29 cellular contexts compared by ENCODE assay signal in the genomic region with DNA sequence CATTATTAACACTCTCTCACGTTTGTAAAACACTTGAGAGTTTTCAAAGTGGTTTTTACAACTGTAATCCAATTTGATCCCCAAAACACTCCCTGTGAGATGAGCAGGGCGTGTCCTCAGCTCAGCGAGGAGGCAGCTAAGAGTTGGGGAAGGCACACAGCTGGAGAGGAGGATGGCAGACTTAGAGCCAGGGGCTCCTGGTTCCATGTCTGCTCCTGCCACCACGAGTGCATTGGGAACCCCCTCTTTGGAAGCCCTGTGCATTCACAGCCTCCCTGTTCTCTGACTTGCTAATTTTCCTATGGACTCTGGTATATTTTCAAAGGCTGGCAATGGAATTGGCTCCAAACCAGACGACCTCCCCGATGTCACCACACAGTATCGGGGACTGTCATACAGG.
DNase-seq lines count a peak whose midpoint lies in the region; ATAC-seq, FAIRE-seq and TF ChIP-seq lines count a peak whose summit lies in the region.
"Had no signal": no experiment of that assay in that cellular context is flagged by ENCODE, and none has a peak within 500 bp of the region (broad histone marks: within the 10 kb centered on the region; RNA-seq: fewer than 3 reads in every experiment).

No MANE protein-coding gene starts in this region.

- TF ChIP-seq RAD21 in A549 (conservative IDR thresholded peaks at IDR 0.05 in 1 of 2, IDR thresholded peaks at IDR 0.05 in 1 of 2) (no peak), HCT116 (IDR thresholded peaks at IDR 0.05; ENCODE audit: low read depth) (no peak)

- no peak overlapping the region for H4K12ac ChIP-seq in trophoblast cell (ENCODE audit: low read depth, low read length)

- POLR2A ChIA-PET in A549 (lab: Yijun Ruan, JAX) (interaction anchor here (0.6 to 3.7 kb wide), 5 partner anchors 8 to 160 kb away, joined by 3 to 52 read pairs (median 5); a partner anchor contains a TSS), HCT116 (lab: Charles Lee) (no interaction called here)

- H3K9me3 Mint-ChIP-seq in brain, result no peaks in the 10 kb centered on the region
- H3K9me3 Mint-ChIP-seq: activated CD4-positive, alpha-beta T cell treated with anti-CD3 and anti-CD28 coated beads, Interleukin-2, amount 10 ng/mL, durations not matched to agents 7 days and 5 days; activated T-cell treated with anti-CD3 and anti-CD28 coated beads, Interleukin-2, amount 50 U/mL, for 4 hours; central memory CD8-positive, alpha-beta T cell; nephron progenitor cell; T-cell had no signal

- no peak for TF ChIP-seq POLR2A in A549 (IDR thresholded peaks at IDR 0.05; ENCODE audit: low read length)
- no peak for TF ChIP-seq POLR2A in HCT116 (IDR thresholded peaks at IDR 0.05; ENCODE audit: borderline replicate concordance, extremely low read depth, insufficient read depth, insufficient read length)
- TF ChIP-seq POLR2A in gastroesophageal sphincter (IDR thresholded peaks at IDR 0.05), result no peak

- intact Hi-C loops in HCT116 (cut with micrococcal nuclease), result loop anchor here (10.0 kb wide), 1 partner anchor 301 kb away; a partner anchor contains a TSS

- no peak for ATAC-seq in A549
- ATAC-seq in HCT116, result no peak
- ATAC-seq in HG02623 (IDR thresholded peaks at IDR 0.05; ENCODE audit: unreplicated experiment), result no peak
- ATAC-seq in gastroesophageal sphincter, result no peak

- H4K91ac ChIP-seq in trophoblast cell (ENCODE audit: low read depth, low read length) (no peak overlapping the region), neuronal stem cell (ENCODE audit: low read depth, low read length, poor library complexity) (no peak overlapping the region)

- H3K9ac ChIP-seq in HCT116 (ENCODE audit: low read length) (no peak overlapping the region), trophoblast cell (ENCODE audit: low read length) (no peak overlapping the region), neuronal stem cell (ENCODE audit: low read depth, low read length, poor library complexity) (no peak overlapping the region)

- H3K4me2 ChIP-seq in A549 (no peak overlapping the region), HCT116 (ENCODE audit: low read length) (peak overlapping the region; percentile 60), trophoblast cell (ENCODE audit: low read length) (no peak overlapping the region), neuronal stem cell (ENCODE audit: insufficient read depth, low read length, poor library complexity, severe bottlenecking) (no peak overlapping the region)

- TF ChIP-seq CTCF in A549 (IDR thresholded peaks at IDR 0.05), result no peak
- TF ChIP-seq CTCF in HCT116 (IDR thresholded peaks at IDR 0.05 in 2 of 3, conservative IDR thresholded peaks at IDR 0.05 in 1 of 3; ENCODE audit: borderline replicate concordance in 1 of 3, insufficient read depth in 1 of 3, low read depth in 2 of 3, low read length in 2 of 3), result no peak
- no peak for TF ChIP-seq CTCF in brain (conservative IDR thresholded peaks at IDR 0.05)
- no peak for TF ChIP-seq CTCF in gastroesophageal sphincter (IDR thresholded peaks at IDR 0.05)

- H3K36me3 ChIP-seq in HCT116 (ENCODE audit: control insufficient read depth in 1 of 2, insufficient read depth in 2 of 2, low read length in 2 of 2), result no peaks in the 10 kb centered on the region
- no peaks in the 10 kb centered on the region for H3K36me3 ChIP-seq in trophoblast cell (ENCODE audit: control insufficient read depth in 1 of 2, insufficient read depth in 2 of 2, low read length in 2 of 2)
- H3K36me3 ChIP-seq in neuronal stem cell (replicated peaks in 1 of 2; ENCODE audit: control insufficient read depth in 2 of 2, insufficient read depth in 2 of 2, low read length in 2 of 2), result no peaks in the 10 kb centered on the region
- H3K36me3 ChIP-seq in gastroesophageal sphincter, result no peaks in the 10 kb centered on the region
- H3K36me3 ChIP-seq: BE2C, esophagus muscularis mucosa, gastrocnemius medialis, HAP-1 had no signal

- peak overlapping the region; percentile 86 for H2AFZ ChIP-seq in HCT116 (ENCODE audit: low read depth, low read length, poor library complexity, severe bottlenecking)
- no peak overlapping the region for H2AFZ ChIP-seq in trophoblast cell (ENCODE audit: insufficient read depth, low read length, poor library complexity)
- no peak overlapping the region for H2AFZ ChIP-seq in neuronal stem cell (ENCODE audit: low read length)

- WGBS in A549 (ENCODE audit: missing lambda C conversion rate), result 67% methylated on average over 7 of the region's 7 CpGs
- WGBS in trophoblast cell (ENCODE audit: extremely low coverage, insufficient coverage, insufficient read length), result no CpG with 5 or more reads among the region's 7 CpGs
- no CpG with 5 or more reads among the region's 7 CpGs for WGBS in neuronal stem cell (ENCODE audit: extremely low coverage in 2 of 2, insufficient read length in 2 of 2, insufficient replicate concordance in 1 of 2), 2 donors
- WGBS in gastroesophageal sphincter (ENCODE audit: low coverage in 1 of 2), 2 donors, result 20 to 68% methylated on average over 1 to 4 of the region's 7 CpGs

- H3K27me3 Mint-ChIP-seq in brain, result peaks cover 13% of the 10 kb centered on the region
- H3K27me3 Mint-ChIP-seq: activated CD4-positive, alpha-beta T cell treated with anti-CD3 and anti-CD28 coated beads, Interleukin-2, amount 10 ng/mL, durations not matched to agents 7 days and 5 days had no signal

- peaks cover 3% of the 10 kb centered on the region; the same call in 1 of the 3 replicates for H3K9me3 ChIP-seq in A549
- H3K9me3 ChIP-seq in HCT116 (ENCODE audit: control insufficient read depth in 1 of 2, insufficient read depth in 1 of 2, low read depth in 1 of 2, low read length in 2 of 2), result no peaks in the 10 kb centered on the region
- H3K9me3 ChIP-seq in trophoblast cell (ENCODE audit: insufficient read depth, low read depth, low read length), result no peaks in the 10 kb centered on the region
- no peaks in the 10 kb centered on the region for H3K9me3 ChIP-seq in neuronal stem cell (replicated peaks in 1 of 2; ENCODE audit: control insufficient read depth in 2 of 2, insufficient read depth in 1 of 2, low read depth in 1 of 2, low read length in 2 of 2)
- H3K9me3 ChIP-seq in gastroesophageal sphincter, result no peaks in the 10 kb centered on the region
- H3K9me3 ChIP-seq: BE2C, esophagus muscularis mucosa, gastrocnemius medialis, HAP-1 had no signal

- H4K8ac ChIP-seq in trophoblast cell (ENCODE audit: low read depth, low read length), result no peak overlapping the region
- no peak overlapping the region for H4K8ac ChIP-seq in neuronal stem cell (ENCODE audit: low read depth, low read length)

- no peaks in the 10 kb centered on the region for H3K27me3 ChIP-seq in HCT116 (ENCODE audit: insufficient read depth, low read length)
- no peaks in the 10 kb centered on the region for H3K27me3 ChIP-seq in trophoblast cell (ENCODE audit: insufficient read depth, low read length)
- no peaks in the 10 kb centered on the region for H3K27me3 ChIP-seq in neuronal stem cell (ENCODE audit: control insufficient read depth in 3 of 3, insufficient read depth in 3 of 3, low read depth in 1 of 3, low read length in 3 of 3)
- H3K27me3 ChIP-seq in gastroesophageal sphincter, result no peaks in the 10 kb centered on the region
- H3K27me3 ChIP-seq: BE2C, esophagus muscularis mucosa, gastrocnemius medialis had no signal

- no peak for FAIRE-seq in A549 (lab: Jason Lieb, UNC)

- no peaks in the 10 kb centered on the region for H3K79me2 ChIP-seq in HCT116 (ENCODE audit: insufficient read depth, low read length)
- peaks cover 2% of the 10 kb centered on the region for H3K79me2 ChIP-seq in trophoblast cell (ENCODE audit: control insufficient read depth, insufficient read depth, low read length, poor library complexity)

- H2BK120ac ChIP-seq in trophoblast cell (ENCODE audit: insufficient read depth, low read length, poor library complexity), result peak overlapping the region; percentile 56
- H2BK120ac ChIP-seq in neuronal stem cell (ENCODE audit: low read depth, low read length), result no peak overlapping the region

- no peak for TF ChIP-seq EP300 in A549 (IDR thresholded peaks at IDR 0.05)
- no peak for TF ChIP-seq EP300 in gastroesophageal sphincter (IDR thresholded peaks at IDR 0.05)

- no peak overlapping the region for H3K23ac ChIP-seq in trophoblast cell (ENCODE audit: low read length)
- H3K23ac ChIP-seq in neuronal stem cell (ENCODE audit: low read depth, low read length, poor library complexity), result no peak overlapping the region

- H3K36me3 Mint-ChIP-seq in brain, result no peaks in the 10 kb centered on the region
- H3K36me3 Mint-ChIP-seq: T-cell had no signal

- peak overlapping the region; percentile 84 for H2AK5ac ChIP-seq in trophoblast cell (ENCODE audit: low read length)
- H2AK5ac ChIP-seq in neuronal stem cell (ENCODE audit: low read depth, low read length), result no peak overlapping the region

- peak overlapping the region in 3 of 5 experiments; percentile 18 to 41 (median 28) for H3K27ac Mint-ChIP-seq in brain
- H3K27ac Mint-ChIP-seq: nephron progenitor cell had no signal

- no TSS peak for BruUV-seq in HCT116 (replicated peaks; lab: Mats Ljungman, UMichigan)

- H3K4me3 ChIP-seq in A549, result no peak overlapping the region
- no peak overlapping the region for H3K4me3 ChIP-seq in HCT116 (replicated peaks in 1 of 2; ENCODE audit: low read depth in 1 of 2, low read length in 2 of 2)
- no peak overlapping the region for H3K4me3 ChIP-seq in trophoblast cell (ENCODE audit: low read depth, low read length)
- H3K4me3 ChIP-seq in neuronal stem cell (ENCODE audit: low read length in 2 of 2), result no peak overlapping the region
- no peak overlapping the region for H3K4me3 ChIP-seq in gastroesophageal sphincter
- H3K4me3 ChIP-seq: esophagus muscularis mucosa, gastrocnemius medialis, HAP-1 had no signal

- CTCF ChIA-PET in A549 (lab: Yijun Ruan, JAX), result interaction anchor here (1.0 to 11.7 kb wide), 31 partner anchors 11 to 344 kb away, joined by 3 to 167 read pairs (median 12); a partner anchor contains a TSS
- CTCF ChIA-PET in HCT116 (lab: Charles Lee), result interaction anchor here (0.8 to 3.8 kb wide), 8 partner anchors 10 to 189 kb away, joined by 3 to 33 read pairs (median 6); a partner anchor contains a TSS

- H2BK15ac ChIP-seq in neuronal stem cell (ENCODE audit: low read length), result no peak overlapping the region

- H3K4ac ChIP-seq in trophoblast cell (ENCODE audit: low read depth, low read length) (no peak overlapping the region), neuronal stem cell (ENCODE audit: low read length) (no peak overlapping the region)

- H3K27ac ChIP-seq in A549, result peak overlapping the region; percentile 69 to 80; a peak in 4 of 6 replicates
- H3K27ac ChIP-seq in HCT116 (ENCODE audit: low read depth, low read length), result no peak overlapping the region
- H3K27ac ChIP-seq in trophoblast cell (ENCODE audit: low read depth, low read length), result no peak overlapping the region
- no peak overlapping the region for H3K27ac ChIP-seq in neuronal stem cell (replicated peaks; ENCODE audit: low read length)
- peak overlapping the region in 2 of 4 donors; percentile 90 to 94 for H3K27ac ChIP-seq in gastroesophageal sphincter

- peaks cover 28% of the 10 kb centered on the region for H3K4me1 ChIP-seq in A549
- peaks cover 20 to 51% of the 10 kb centered on the region in 2 experiments for H3K4me1 ChIP-seq in HCT116 (ENCODE audit: control insufficient read depth in 1 of 2, insufficient read depth in 2 of 2, low read length in 2 of 2)
- H3K4me1 ChIP-seq in trophoblast cell (ENCODE audit: control insufficient read depth in 1 of 2, insufficient read depth in 2 of 2, low read length in 2 of 2), result peaks cover 7 to 13% of the 10 kb centered on the region in 2 experiments
- H3K4me1 ChIP-seq in neuronal stem cell (ENCODE audit: control insufficient read depth in 2 of 2, insufficient read depth in 1 of 2, low read depth in 1 of 2, low read length in 2 of 2), result peaks cover 9 to 10% of the 10 kb centered on the region in 2 donors
- peaks cover 6 to 52% (median 13%) of the 10 kb centered on the region in 3 donors for H3K4me1 ChIP-seq in gastroesophageal sphincter

- DNase-seq in A549 (ENCODE audit: low read depth in 1 of 2, low spot score in 1 of 2) (no peak), HCT116 (ENCODE audit: low read depth, low spot score) (no peak), trophoblast cell (no peak), neuronal stem cell (ENCODE audit: low spot score) (no peak), NK-92 (lab: John Stamatoyannopoulos, UW; ENCODE audit: unreplicated experiment) (no peak)
- DNase-seq: activated CD4-positive, alpha-beta T cell treated with anti-CD3 and anti-CD28 coated beads, Interleukin-2, amount 10 ng/mL, durations not matched to agents 7 days and 5 days; activated naive CD4-positive, alpha-beta T cell treated with Interleukin-2 at 50 U/mL for 16 hours; activated T-cell treated with anti-CD3 and anti-CD28 coated beads, Interleukin-2, amount 50 U/mL, for 4 hours; BE2C; dermis blood vessel endothelial cell; DMS153; hippocampal formation; Kasumi-1; NCI-H1417 treated with DMSO at 0.1 percent for 48 hours; NCI-H2029 treated with DMSO at 0.1 percent for 48 hours; NCI-H226; NCI-H774; nephron progenitor cell; RPMI8226; stimulated activated CD4-positive, alpha-beta T cell treated with anti-CD3 and anti-CD28 coated beads, Interleukin-2, amount 100 ng/mL, for 24 hours; stimulated activated naive CD8-positive, alpha-beta T cell treated with anti-CD3 and anti-CD28 coated beads, Interleukin-15, Interleukin-2, amounts not matched to agents 100 U/mL and 50 U/mL, for 24 hours had no signal

- H3K4me1 Mint-ChIP-seq in brain, result peaks cover 42% of the 10 kb centered on the region

- H3K79me1 ChIP-seq in trophoblast cell (ENCODE audit: low read length), result peaks cover 19% of the 10 kb centered on the region
- H3K79me1 ChIP-seq in neuronal stem cell (ENCODE audit: low read depth, low read length), result no peaks in the 10 kb centered on the region

- H3K4me3 Mint-ChIP-seq in brain, result no peak overlapping the region
- H3K4me3 Mint-ChIP-seq: activated CD4-positive, alpha-beta T cell treated with anti-CD3 and anti-CD28 coated beads, Interleukin-2, amount 10 ng/mL, durations not matched to agents 7 days and 5 days; nephron progenitor cell had no signal

- H3K18ac ChIP-seq in trophoblast cell (ENCODE audit: low read length) (no peak overlapping the region), neuronal stem cell (ENCODE audit: low read length) (no peak overlapping the region)

- H3K14ac ChIP-seq in trophoblast cell (ENCODE audit: low read length) (peak overlapping the region; percentile 62), neuronal stem cell (ENCODE audit: low read length) (no peak overlapping the region)

- no peaks in the 10 kb centered on the region for H3K9me2 ChIP-seq in HCT116 (ENCODE audit: insufficient read depth)

- RAD21 ChIA-PET in HCT116 (lab: Charles Lee; ENCODE audit: low non-redundant PET in 1 of 2, low total read pairs in 2 of 2, uncharacterized antibody in 2 of 2, unreplicated experiment in 2 of 2), result interaction anchor here (1.2 to 2.1 kb wide), 2 partner anchors 26 to 27 kb away, joined by 3 to 12 read pairs; no protein-coding TSS in a partner anchor

- peak overlapping the region; percentile 74 for H2BK12ac ChIP-seq in trophoblast cell (ENCODE audit: low read length)
- no peak overlapping the region for H2BK12ac ChIP-seq in neuronal stem cell (ENCODE audit: low read length)

- no peaks in the 10 kb centered on the region for H4K20me1 ChIP-seq in HCT116 (ENCODE audit: insufficient read depth)

- H2BK5ac ChIP-seq in trophoblast cell (ENCODE audit: low read depth, low read length, poor library complexity) (peak overlapping the region; percentile 32), neuronal stem cell (ENCODE audit: low read length) (no peak overlapping the region)

Comparison
In these comparisons a context has a peak if more than half of its experiments do, and no peak if none do; other contexts are left out.
1. H3K27ac ChIP-seq: peak in A549 (2 of 2); none in HCT116 (single experiment), trophoblast cell (single experiment) and neuronal stem cell (single experiment).